ENCODE assay signal across 11 cellular contexts in genomic region chr21:46424062-46424591, GRCh38. TPM values are rescaled to one million over a fixed set of nuclear protein-coding genes. Genes with fewer than 3 reads are reported as not detected.
DNase-seq lines count a peak whose midpoint lies in the region; ATAC-seq and TF ChIP-seq lines count a peak whose summit lies in the region.
"Had no signal": no experiment of that assay in that cellular context is flagged by ENCODE, and none has a peak within 500 bp of the region (broad histone marks: within the 10 kb centered on the region; RNA-seq: fewer than 3 reads in every experiment).

No MANE protein-coding gene starts in this region.

- RAD21 ChIA-PET in HCT116 (lab: Charles Lee; ENCODE audit: low non-redundant PET in 1 of 2, low total read pairs in 2 of 2, uncharacterized antibody in 2 of 2, unreplicated experiment in 2 of 2), result no interaction called here

- WGBS in esophagus muscularis mucosa, result 73% methylated on average over 9 of the region's 15 CpGs

- no peaks in the 10 kb centered on the region for H3K27me3 ChIP-seq in HCT116 (ENCODE audit: insufficient read depth, low read length)
- no peaks in the 10 kb centered on the region for H3K27me3 ChIP-seq in osteoblast (ENCODE audit: insufficient read depth, low read length)
- H3K27me3 ChIP-seq in esophagus muscularis mucosa, result no peaks in the 10 kb centered on the region
- H3K27me3 ChIP-seq: esophagus squamous epithelium had no signal

- ATAC-seq in HCT116 (peak; percentile 49; the same call in 1 of the 2 replicates), GM21786 (IDR thresholded peaks at IDR 0.05; ENCODE audit: unreplicated experiment) (no peak)

- no peak overlapping the region for H3K4me3 Mint-ChIP-seq in Calu3 (ENCODE audit: low read depth, unreplicated experiment)
- H3K4me3 Mint-ChIP-seq: nephron progenitor cell had no signal

- DNase-seq in HCT116 (ENCODE audit: low read depth, low spot score), result no peak
- DNase-seq in SHP77 treated with DMSO at 0.1 percent for 48 hours (lab: John Stamatoyannopoulos, UW), result peak; percentile 14
- DNase-seq in central memory CD4-positive, alpha-beta T cell, result peak; percentile 28
- peak; percentile 84 for DNase-seq in osteoblast (ENCODE audit: insufficient read length, low spot score, missing footprints)
- DNase-seq in Calu3, result no peak
- no peak for DNase-seq in esophagus muscularis mucosa (ENCODE audit: extremely low spot score)
- DNase-seq: esophagus squamous epithelium, MV-4-11, nephron progenitor cell had no signal

- no peak for TF ChIP-seq POLR2A in HCT116 (IDR thresholded peaks at IDR 0.05; ENCODE audit: borderline replicate concordance, extremely low read depth, insufficient read depth, insufficient read length)
- no peak for TF ChIP-seq POLR2A in esophagus muscularis mucosa (IDR thresholded peaks at IDR 0.05; ENCODE audit: low read depth)

- no peak for TF ChIP-seq EP300 in esophagus muscularis mucosa (IDR thresholded peaks at IDR 0.05)

- H3K27ac ChIP-seq in HCT116 (ENCODE audit: low read depth, low read length), result no peak overlapping the region; the same call in 1 of the 2 replicates
- H3K27ac ChIP-seq in osteoblast (ENCODE audit: low read depth, low read length), result no peak overlapping the region
- no peak overlapping the region for H3K27ac ChIP-seq in esophagus muscularis mucosa (replicated peaks in 1 of 4)

- intact Hi-C loops in HCT116 (cut with micrococcal nuclease) (no loop called here), Calu3 (cut with micrococcal nuclease; ENCODE audit: unreplicated experiment) (no loop called here), esophagus muscularis mucosa (cut with DNase I) (no loop called here)

- no TSS peak for BruUV-seq in HCT116 (replicated peaks; lab: Mats Ljungman, UMichigan)
- no TSS peak for BruUV-seq in Calu3 (replicated peaks; lab: Mats Ljungman, UMichigan)

- no peaks in the 10 kb centered on the region for H3K9me2 ChIP-seq in HCT116 (ENCODE audit: insufficient read depth)

- CTCF ChIA-PET in HCT116 (lab: Charles Lee), result no interaction called here
- CTCF ChIA-PET in Calu3 (lab: Charles Lee), result no interaction called here

- H2AFZ ChIP-seq in HCT116 (ENCODE audit: low read depth, low read length, poor library complexity, severe bottlenecking), result no peak overlapping the region
- H2AFZ ChIP-seq in osteoblast (ENCODE audit: low read length), result no peak overlapping the region

- H3K79me2 ChIP-seq in HCT116 (ENCODE audit: insufficient read depth, low read length), result no peaks in the 10 kb centered on the region
- no peaks in the 10 kb centered on the region for H3K79me2 ChIP-seq in osteoblast (ENCODE audit: insufficient read depth, low read length)

- H3K27ac Mint-ChIP-seq in Calu3 (ENCODE audit: unreplicated experiment), result no peak overlapping the region
- H3K27ac Mint-ChIP-seq: nephron progenitor cell had no signal

- H3K4me1 Mint-ChIP-seq in Calu3 (ENCODE audit: low read depth, unreplicated experiment), result no peaks in the 10 kb centered on the region

- H4K20me1 ChIP-seq in HCT116 (ENCODE audit: insufficient read depth) (no peaks in the 10 kb centered on the region), osteoblast (ENCODE audit: insufficient read depth, low read length) (no peaks in the 10 kb centered on the region)

- no peak for TF ChIP-seq CTCF in HCT116 (IDR thresholded peaks at IDR 0.05 in 2 of 3, conservative IDR thresholded peaks at IDR 0.05 in 1 of 3; ENCODE audit: borderline replicate concordance in 1 of 3, insufficient read depth in 1 of 3, low read depth in 2 of 3, low read length in 2 of 3)
- no peak for TF ChIP-seq CTCF in osteoblast (IDR thresholded peaks at IDR 0.05; ENCODE audit: extremely low read depth, low read depth, low read length)
- TF ChIP-seq CTCF in Calu3 (IDR thresholded peaks at IDR 0.05; ENCODE audit: unreplicated experiment), result no peak
- TF ChIP-seq CTCF in esophagus muscularis mucosa (IDR thresholded peaks at IDR 0.05), result no peak

- H3K36me3 Mint-ChIP-seq in Calu3 (ENCODE audit: insufficient read depth, unreplicated experiment), result peaks cover 26% of the 10 kb centered on the region

- H3K4me1 ChIP-seq in HCT116 (ENCODE audit: control insufficient read depth in 1 of 2, insufficient read depth in 2 of 2, low read length in 2 of 2) (no peaks in the 10 kb centered on the region), osteoblast (ENCODE audit: insufficient read depth, low read length) (no peaks in the 10 kb centered on the region), esophagus muscularis mucosa (no peaks in the 10 kb centered on the region)
- H3K4me1 ChIP-seq: esophagus squamous epithelium had no signal

- no peaks in the 10 kb centered on the region for H3K9me3 Mint-ChIP-seq in Calu3 (ENCODE audit: low read depth, unreplicated experiment)
- H3K9me3 Mint-ChIP-seq: nephron progenitor cell had no signal

- POLR2A ChIA-PET in HCT116 (lab: Charles Lee), result no interaction called here

- H3K4me2 ChIP-seq in HCT116 (ENCODE audit: low read length) (no peak overlapping the region), osteoblast (ENCODE audit: insufficient read depth, low read length) (no peak overlapping the region)
- H3K4me2 ChIP-seq: smooth muscle cell had no signal

- TF ChIP-seq RAD21 in HCT116 (IDR thresholded peaks at IDR 0.05; ENCODE audit: low read depth), result no peak

- no peak overlapping the region for H3K4me3 ChIP-seq in HCT116 (replicated peaks in 1 of 2; ENCODE audit: low read depth in 1 of 2, low read length in 2 of 2)
- no peak overlapping the region for H3K4me3 ChIP-seq in osteoblast (ENCODE audit: insufficient read depth, low read length)
- no peak overlapping the region for H3K4me3 ChIP-seq in esophagus muscularis mucosa
- H3K4me3 ChIP-seq: esophagus squamous epithelium, smooth muscle cell had no signal

- H3K36me3 ChIP-seq in HCT116 (ENCODE audit: control insufficient read depth in 1 of 2, insufficient read depth in 2 of 2, low read length in 2 of 2) (peaks cover 0 to 2% of the 10 kb centered on the region in 2 experiments; a peak in 1 of 4 replicates), osteoblast (ENCODE audit: insufficient read depth, low read length) (peaks cover 17% of the 10 kb centered on the region), esophagus muscularis mucosa (peaks cover 29 to 92% (median 83%) of the 10 kb centered on the region in 4 donors)

- no peaks in the 10 kb centered on the region for H3K27me3 Mint-ChIP-seq in Calu3 (ENCODE audit: unreplicated experiment)

- H3K9me3 ChIP-seq in HCT116 (ENCODE audit: control insufficient read depth in 1 of 2, insufficient read depth in 1 of 2, low read depth in 1 of 2, low read length in 2 of 2) (no peaks in the 10 kb centered on the region), osteoblast (ENCODE audit: low read depth, low read length) (no peaks in the 10 kb centered on the region), esophagus muscularis mucosa (no peaks in the 10 kb centered on the region)
- H3K9me3 ChIP-seq: esophagus squamous epithelium had no signal

- H3K9ac ChIP-seq in HCT116 (ENCODE audit: low read length), result no peak overlapping the region

TF ChIP-seq in HCT116, 20 proteins besides CTCF, POLR2A, EP300 and RAD21:
- TF ChIP-seq ZFX (IDR thresholded peaks at IDR 0.05) (no peak), ZNF274 (IDR thresholded peaks at IDR 0.05; ENCODE audit: low read depth, low read length) (no peak), EZH2 (IDR thresholded peaks at IDR 0.05) (no peak), CBX3 (IDR thresholded peaks at IDR 0.05; ENCODE audit: low read depth) (no peak), ELF1 (IDR thresholded peaks at IDR 0.05; ENCODE audit: borderline replicate concordance, low read depth) (no peak), MAX (IDR thresholded peaks at IDR 0.05) (no peak), CEBPB (IDR thresholded peaks at IDR 0.05; ENCODE audit: low read depth) (no peak), YY1 (IDR thresholded peaks at IDR 0.05; ENCODE audit: extremely low read depth, insufficient replicate concordance, low read depth, low read length) (no peak), EGR1 (IDR thresholded peaks at IDR 0.05; ENCODE audit: low read depth) (no peak), SP1 (IDR thresholded peaks at IDR 0.05; ENCODE audit: low read depth) (no peak), SRF (IDR thresholded peaks at IDR 0.05; ENCODE audit: low read depth) (no peak)

RNA-seq across cellular contexts. Expression of gene DIP2A, which starts 34.6 kb away (rescaled TPM):
- total RNA-seq in HCT116 (2021; ENCODE audit: unreplicated experiment) (39.9 TPM), osteoblast (22.8 and 27.4 TPM in 2 replicates), Calu3 (2022) (27.8 and 29.3 TPM in 2 replicates), esophagus muscularis mucosa (10 to 100 TPM; 19.2 to 33.4 (median 28.7) TPM)
- polyA plus RNA-seq in HCT116 (2012), result 23.9 and 28.0 TPM in 2 replicates

Comparison
In these comparisons a context has a peak if more than half of its experiments do, and no peak if none do; other contexts are left out.
1. DNase-seq: peak in SHP77 treated with DMSO at 0.1 percent for 48 hours (single experiment), central memory CD4-positive, alpha-beta T cell (single experiment) and osteoblast (single experiment); none in HCT116 (single experiment), Calu3 (single experiment) and esophagus muscularis mucosa (single experiment).